Comparison of ENCODE assay signal across 18 cellular contexts in the genomic region with DNA sequence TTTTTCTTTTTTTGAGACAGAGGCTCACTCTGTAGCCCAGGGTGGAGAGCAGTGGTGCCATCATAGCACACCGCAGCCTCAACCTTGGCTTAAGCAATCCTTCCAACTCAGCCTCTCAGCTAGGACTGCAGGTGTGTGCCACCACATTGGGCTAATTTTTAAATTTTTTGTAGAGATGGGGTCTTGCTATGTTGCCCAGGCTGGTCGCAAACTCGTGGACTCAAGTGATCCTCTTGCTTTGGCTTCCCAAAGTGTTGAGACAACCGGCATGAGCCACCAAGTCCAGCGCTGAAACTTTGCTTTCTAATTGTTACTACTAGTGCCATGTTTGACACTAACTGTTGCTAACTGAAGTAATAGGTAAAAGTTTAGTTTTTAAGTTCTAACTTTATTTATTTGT. TPM values are rescaled to one million over a fixed set of nuclear protein-coding genes. Genes with fewer than 3 reads are reported as not detected.
DNase-seq lines count a peak whose midpoint lies in the region; ATAC-seq and TF ChIP-seq lines count a peak whose summit lies in the region.
"Had no signal": no experiment of that assay in that cellular context is flagged by ENCODE, and none has a peak within 500 bp of the region (broad histone marks: within the 10 kb centered on the region; RNA-seq: fewer than 3 reads in every experiment).

No MANE protein-coding gene starts in this region.

- no peak for DNase-seq in right atrium auricular region (ENCODE audit: low spot score)
- no peak for DNase-seq in left cardiac atrium
- no peak for DNase-seq in T-helper 17 cell
- DNase-seq in activated CD4-positive, alpha-beta T cell treated with anti-CD3 and anti-CD28 coated beads, Interleukin-2, amount 10 ng/mL, durations not matched to agents 24 days and 14 days = no peak
- no peak for DNase-seq in posterior vena cava (ENCODE audit: low spot score)
- no peak for DNase-seq in caudate nucleus (lab: John Stamatoyannopoulos, UW)
- DNase-seq: C1 segment of cervical spinal cord, DMS 273 treated with DMSO at 0.1 percent for 48 hours, DND-41, NCI-H1048, NCI-H1436, NCI-H1930, NCI-H345, NCI-H524 treated with DMSO at 0.1 percent for 48 hours, PC-3, SIG-M5 had no signal

- H3K36me3 ChIP-seq in right atrium auricular region (peaks cover 17% of the 10 kb centered on the region), neutrophil (peaks cover 35% of the 10 kb centered on the region)

- TF ChIP-seq CTCF in right atrium auricular region (IDR thresholded peaks at IDR 0.05) (no peak), neutrophil (IDR thresholded peaks at IDR 0.05) (no peak)

- no peaks in the 10 kb centered on the region for H3K36me3 Mint-ChIP-seq in T-helper 17 cell (ENCODE audit: low read depth)
- peaks cover 46% of the 10 kb centered on the region for H3K36me3 Mint-ChIP-seq in activated CD4-positive, alpha-beta T cell treated with anti-CD3 and anti-CD28 coated beads, Interleukin-2, amount 10 ng/mL, durations not matched to agents 24 days and 14 days (ENCODE audit: low read depth)

- H3K4me1 ChIP-seq in right atrium auricular region (peaks cover 0 to 82% of the 10 kb centered on the region in 2 donors), neutrophil (ENCODE audit: control insufficient read depth in 1 of 2, insufficient read depth in 1 of 2, low read depth in 1 of 2, low read length in 1 of 2) (peaks cover 73 to 77% of the 10 kb centered on the region in 2 experiments)

- no peaks in the 10 kb centered on the region for H3K9me3 Mint-ChIP-seq in activated CD4-positive, alpha-beta T cell treated with anti-CD3 and anti-CD28 coated beads, Interleukin-2, amount 10 ng/mL, durations not matched to agents 24 days and 14 days

- H3K9me3 ChIP-seq in right atrium auricular region (no peaks in the 10 kb centered on the region), T-helper 17 cell (ENCODE audit: control insufficient read depth, low read length, poor library complexity, severe bottlenecking) (no peaks in the 10 kb centered on the region), neutrophil (no peaks in the 10 kb centered on the region)

- peak overlapping the region; percentile 32 for H3K27ac Mint-ChIP-seq in T-helper 17 cell
- H3K27ac Mint-ChIP-seq in activated CD4-positive, alpha-beta T cell treated with anti-CD3 and anti-CD28 coated beads, Interleukin-2, amount 10 ng/mL, durations not matched to agents 24 days and 14 days = no peak overlapping the region

- ATAC-seq in left cardiac atrium = no peak
- ATAC-seq in T-helper 17 cell = no peak
- ATAC-seq: PC-3 had no signal

- H3K27me3 Mint-ChIP-seq in T-helper 17 cell = no peaks in the 10 kb centered on the region
- no peaks in the 10 kb centered on the region for H3K27me3 Mint-ChIP-seq in activated CD4-positive, alpha-beta T cell treated with anti-CD3 and anti-CD28 coated beads, Interleukin-2, amount 10 ng/mL, durations not matched to agents 24 days and 14 days

- H3K4me1 Mint-ChIP-seq in T-helper 17 cell = peaks cover 38% of the 10 kb centered on the region
- peaks cover 31% of the 10 kb centered on the region for H3K4me1 Mint-ChIP-seq in activated CD4-positive, alpha-beta T cell treated with anti-CD3 and anti-CD28 coated beads, Interleukin-2, amount 10 ng/mL, durations not matched to agents 24 days and 14 days

- intact Hi-C loops in left cardiac atrium (cut with DNase I) = no loop called here
- intact Hi-C loops in activated CD4-positive, alpha-beta T cell treated with anti-CD3 and anti-CD28 coated beads, Interleukin-2, amount 10 ng/mL, durations not matched to agents 24 days and 14 days (cut with micrococcal nuclease) = no loop called here
- intact Hi-C loops in posterior vena cava (cut with DNase I) = no loop called here

- H3K4me3 Mint-ChIP-seq in T-helper 17 cell = no peak overlapping the region
- no peak overlapping the region for H3K4me3 Mint-ChIP-seq in activated CD4-positive, alpha-beta T cell treated with anti-CD3 and anti-CD28 coated beads, Interleukin-2, amount 10 ng/mL, durations not matched to agents 24 days and 14 days

- H3K27ac ChIP-seq in right atrium auricular region (peak overlapping the region; percentile 39 to 95), neutrophil (peak overlapping the region; percentile 92), caudate nucleus (ENCODE audit: low read depth, low read length) (no peak overlapping the region)
- H3K27ac ChIP-seq: RWPE1 had no signal

- no peaks in the 10 kb centered on the region for H3K27me3 ChIP-seq in right atrium auricular region
- no peaks in the 10 kb centered on the region for H3K27me3 ChIP-seq in neutrophil

- no peak overlapping the region for H3K4me3 ChIP-seq in right atrium auricular region
- peak overlapping the region; percentile 34 to 79 for H3K4me3 ChIP-seq in neutrophil (ENCODE audit: low read depth in 1 of 2, low read length in 1 of 2)

RNA-seq across cellular contexts. Expression of gene RNF10, which starts 8.0 kb away (rescaled TPM):
- 100 to 1,000 TPM; 166 to 168 TPM for total RNA-seq in right atrium auricular region
- total RNA-seq in left cardiac atrium = 100 to 1,000 TPM; 225 to 240 TPM
- 100 to 1,000 TPM; 372 to 430 TPM for total RNA-seq in T-helper 17 cell
- total RNA-seq in activated CD4-positive, alpha-beta T cell treated with anti-CD3 and anti-CD28 coated beads, Interleukin-2, amount 10 ng/mL, durations not matched to agents 24 days and 14 days = 153 and 160 TPM in 2 replicates
- 100 to 1,000 TPM; 219 to 226 TPM for total RNA-seq in posterior vena cava

RNA-seq across cellular contexts. Expression of gene COQ5, which starts 13.2 kb away (rescaled TPM):
- 10 to 100 TPM; 21.9 to 34.3 TPM for total RNA-seq in right atrium auricular region
- 10 to 100 TPM; 28.6 to 29.3 TPM for total RNA-seq in left cardiac atrium
- total RNA-seq in T-helper 17 cell = 10 to 100 TPM; 11.7 to 11.8 TPM
- total RNA-seq in activated CD4-positive, alpha-beta T cell treated with anti-CD3 and anti-CD28 coated beads, Interleukin-2, amount 10 ng/mL, durations not matched to agents 24 days and 14 days = 28.0 and 28.3 TPM in 2 replicates
- 10 to 100 TPM; 15.7 to 21.5 TPM for total RNA-seq in posterior vena cava

RNA-seq across cellular contexts. Expression of gene POP5, which starts 39.0 kb away (rescaled TPM):
- 10 to 100 TPM; 21.8 to 33.9 TPM for total RNA-seq in right atrium auricular region
- 10 to 100 TPM; 27.9 to 34.3 TPM for total RNA-seq in left cardiac atrium
- 10 to 100 TPM; 26.8 to 28.7 TPM for total RNA-seq in T-helper 17 cell
- total RNA-seq in activated CD4-positive, alpha-beta T cell treated with anti-CD3 and anti-CD28 coated beads, Interleukin-2, amount 10 ng/mL, durations not matched to agents 24 days and 14 days = 74.0 and 76.0 TPM in 2 replicates
- total RNA-seq in posterior vena cava = 10 to 100 TPM; 19.6 to 28.9 TPM

RNA-seq across cellular contexts. Expression of gene DYNLL1, which starts 46.3 kb away (rescaled TPM):
- total RNA-seq in right atrium auricular region = 100 to 1,000 TPM; 168 to 178 TPM
- 100 to 1,000 TPM; 156 to 237 TPM for total RNA-seq in left cardiac atrium
- 10 to 100 TPM; 70.2 to 72.2 TPM for total RNA-seq in T-helper 17 cell
- total RNA-seq in activated CD4-positive, alpha-beta T cell treated with anti-CD3 and anti-CD28 coated beads, Interleukin-2, amount 10 ng/mL, durations not matched to agents 24 days and 14 days = 330 and 351 TPM in 2 replicates
- total RNA-seq in posterior vena cava = 100 to 1,000 TPM; 221 to 343 TPM

Comparison
In these comparisons a context has a peak if more than half of its experiments do, and no peak if none do; other contexts are left out.
1. H3K4me3 ChIP-seq: peak in neutrophil (2 of 2); none in right atrium auricular region (0 of 2).